ENCODE assay signal across 18 cellular contexts in the genomic region with DNA sequence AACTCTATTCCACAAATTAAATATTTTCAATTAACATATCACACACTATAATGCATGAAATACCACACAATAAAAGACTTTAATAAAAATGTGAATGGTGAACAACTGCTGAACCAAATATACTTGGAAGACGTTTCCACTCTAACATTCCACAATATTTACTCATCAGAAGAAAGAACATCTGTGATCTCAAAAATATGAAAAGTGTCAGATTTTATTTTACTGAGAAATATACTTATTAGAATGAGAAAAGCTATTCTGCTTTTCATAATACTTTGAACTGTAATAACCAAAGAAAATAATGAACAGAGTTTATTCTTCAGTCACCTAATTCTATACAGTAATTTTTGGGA.
DNase-seq lines count a peak whose midpoint lies in the region; ATAC-seq, FAIRE-seq and TF ChIP-seq lines count a peak whose summit lies in the region.
"Had no signal": no experiment of that assay in that cellular context is flagged by ENCODE, and none has a peak within 500 bp of the region (broad histone marks: within the 10 kb centered on the region; RNA-seq: fewer than 3 reads in every experiment).

No MANE protein-coding gene starts in this region.

- no peak for TF ChIP-seq EP300 in HepG2 (IDR thresholded peaks at IDR 0.05; ENCODE audit: low read depth in 2 of 2, low read length in 2 of 2)
- TF ChIP-seq EP300 in HepG2 (CRISPR knock-in tag; IDR thresholded peaks at IDR 0.05; ENCODE audit: borderline replicate concordance) = no peak

- H3K27ac Mint-ChIP-seq in activated T-helper 17 cell treated with anti-CD3 and anti-CD28 coated beads, Interleukin-2, amount 50 U/mL, for 72 hours = no peak overlapping the region
- H3K27ac Mint-ChIP-seq: activated CD4-positive, alpha-beta T cell treated with anti-CD3 and anti-CD28 coated beads, Interleukin-2, amount 10 ng/mL, durations not matched to agents 7 days and 5 days; activated T-cell treated with anti-CD3 and anti-CD28 coated beads, Interleukin-2, amount 50 U/mL, for 72 hours had no signal

- no peak for TF ChIP-seq CTCF in osteoblast (IDR thresholded peaks at IDR 0.05; ENCODE audit: extremely low read depth, low read depth, low read length)
- TF ChIP-seq CTCF in HepG2 (CRISPR knock-in tag; IDR thresholded peaks at IDR 0.05) = no peak

- CTCF ChIA-PET in HepG2 (lab: Yijun Ruan, JAX; ENCODE audit: low intra/inter-chr PET ratio, low total read pairs) = no interaction called here

- no TSS peak for BruUV-seq in HepG2 (replicated peaks; lab: Mats Ljungman, UMichigan)

- peaks cover 19% of the 10 kb centered on the region for H3F3A ChIP-seq in GM23248 (ENCODE audit: insufficient read depth)

- H3K4me2 ChIP-seq in GM23248 (ENCODE audit: unreplicated experiment) = peak overlapping the region; percentile 79
- H3K4me2 ChIP-seq in osteoblast (ENCODE audit: insufficient read depth, low read length) = peak overlapping the region; percentile 76
- H3K4me2 ChIP-seq in HepG2 (ENCODE audit: low read depth, low read length) = no peak overlapping the region

- H4K20me1 ChIP-seq in GM23248 (ENCODE audit: insufficient read depth) (no peaks in the 10 kb centered on the region), osteoblast (ENCODE audit: insufficient read depth, low read length) (no peaks in the 10 kb centered on the region), HepG2 (ENCODE audit: insufficient read depth, low read length) (no peaks in the 10 kb centered on the region)

- POLR2A ChIA-PET in HepG2 (lab: Yijun Ruan, JAX) = no interaction called here

- no peaks in the 10 kb centered on the region for H3K27me3 ChIP-seq in GM23248 (replicated peaks; ENCODE audit: insufficient read depth)
- no peaks in the 10 kb centered on the region for H3K27me3 ChIP-seq in osteoblast (ENCODE audit: insufficient read depth, low read length)
- H3K27me3 ChIP-seq in HepG2 (ENCODE audit: control insufficient read depth in 1 of 2, insufficient read depth in 2 of 2, low read length in 2 of 2) = no peaks in the 10 kb centered on the region
- H3K27me3 ChIP-seq: tibial artery had no signal

- H3K4me1 Mint-ChIP-seq in activated T-helper 17 cell treated with anti-CD3 and anti-CD28 coated beads, Interleukin-2, amount 50 U/mL, for 72 hours = peaks cover 4% of the 10 kb centered on the region

- no peaks in the 10 kb centered on the region for H3K9me3 Mint-ChIP-seq in activated T-helper 17 cell treated with anti-CD3 and anti-CD28 coated beads, Interleukin-2, amount 50 U/mL, for 72 hours
- H3K9me3 Mint-ChIP-seq: activated CD4-positive, alpha-beta T cell treated with anti-CD3 and anti-CD28 coated beads, Interleukin-2, amount 10 ng/mL, durations not matched to agents 7 days and 5 days had no signal

- H3K4me3 Mint-ChIP-seq in activated T-helper 17 cell treated with anti-CD3 and anti-CD28 coated beads, Interleukin-2, amount 50 U/mL, for 72 hours = peak overlapping the region; percentile 0
- H3K4me3 Mint-ChIP-seq: activated CD4-positive, alpha-beta T cell treated with anti-CD3 and anti-CD28 coated beads, Interleukin-2, amount 10 ng/mL, durations not matched to agents 7 days and 5 days had no signal

- DNase-seq in GM23248 (peak; percentile 40), fibroblast of peridontal ligament (ENCODE audit: extremely low read depth) (peak; percentile 54), osteoblast (ENCODE audit: insufficient read length, low spot score, missing footprints) (no peak), HepG2 (ENCODE audit: low spot score) (no peak), GM19238 (ENCODE audit: insufficient read length, low spot score) (no peak)
- DNase-seq: activated CD4-positive, alpha-beta T cell treated with anti-CD3 and anti-CD28 coated beads, Interleukin-2, amount 10 ng/mL, durations not matched to agents 7 days and 5 days; activated T-cell treated with anti-CD3 and anti-CD28 coated beads, Interleukin-2, amount 50 U/mL, for 72 hours; anterior cingulate cortex; DMS79 treated with DMSO at 0.1 percent for 48 hours; glutamatergic neuron; NCI-H2107; stimulated activated CD8-positive, alpha-beta memory T cell treated with anti-CD3 and anti-CD28 coated beads, Interleukin-4, amount 100 ng/mL, for 48 hours; T-helper 9 cell; tibial artery had no signal

- H3K4me3 ChIP-seq in GM23248 (peak overlapping the region; percentile 53), osteoblast (ENCODE audit: insufficient read depth, low read length) (no peak overlapping the region), HepG2 (replicated peaks in 1 of 3; ENCODE audit: insufficient read depth in 1 of 3, low read depth in 2 of 3, low read length in 3 of 3) (no peak overlapping the region)
- H3K4me3 ChIP-seq: tibial artery had no signal

- ATAC-seq in activated T-helper 17 cell treated with anti-CD3 and anti-CD28 coated beads, Interleukin-2, amount 50 U/mL, for 72 hours (replicated peaks) = no peak
- ATAC-seq in HG03280 (IDR thresholded peaks at IDR 0.05; ENCODE audit: unreplicated experiment) (no peak), GM19463 (IDR thresholded peaks at IDR 0.05; ENCODE audit: unreplicated experiment) (no peak), HepG2 (no peak)
- ATAC-seq: activated T-cell treated with anti-CD3 and anti-CD28 coated beads, Interleukin-2, amount 50 U/mL, for 72 hours had no signal

- H2AFZ ChIP-seq in GM23248 (no peak overlapping the region), osteoblast (ENCODE audit: low read length) (no peak overlapping the region), HepG2 (ENCODE audit: low read length) (no peak overlapping the region)

- no peak for TF ChIP-seq RAD21 in HepG2 (CRISPR knock-in tag; IDR thresholded peaks at IDR 0.05)

- intact Hi-C loops in HepG2 (cut with micrococcal nuclease; ENCODE audit: unreplicated experiment) = no loop called here

- 0 to 2% methylated on average over 1 of the region's 1 CpG for WGBS in GM23248 (ENCODE audit: low coverage in 1 of 2, low lambda C conversion rate in 2 of 2, missing lambda C conversion rate in 2 of 2), 2 experiments
- 60% methylated on average over 1 of the region's 1 CpG for WGBS in HepG2 (ENCODE audit: low lambda C conversion rate)

- in situ Hi-C loops in GM23248 (cut with MboI) = no loop called here
- in situ Hi-C loops in HepG2 (cut with HindIII; ENCODE audit: extremely low pct_ligation_motif_present, low pct_unique_long_range_greater_than_20kb) = no loop called here

- no peak for FAIRE-seq in HepG2 (lab: Jason Lieb, UNC)

- H3K4me1 ChIP-seq in GM23248 (ENCODE audit: insufficient read depth) (peaks cover 20% of the 10 kb centered on the region), osteoblast (ENCODE audit: insufficient read depth, low read length) (peaks cover 20% of the 10 kb centered on the region), HepG2 (ENCODE audit: insufficient read depth, low read length) (no peaks in the 10 kb centered on the region)

- TF ChIP-seq POLR2A in HepG2 (IDR thresholded peaks at IDR 0.05; ENCODE audit: insufficient read depth in 1 of 2, low read depth in 2 of 2, low read length in 2 of 2) = no peak

- H3K27ac ChIP-seq in GM23248 = peak overlapping the region; percentile 80
- peak overlapping the region; percentile 86 for H3K27ac ChIP-seq in osteoblast (ENCODE audit: low read depth, low read length)
- no peak overlapping the region for H3K27ac ChIP-seq in HepG2 (ENCODE audit: extremely low read length, insufficient read depth, low read length)
- H3K27ac ChIP-seq: C4-2B, tibial artery had no signal

- H3K9me2 ChIP-seq in GM23248 (ENCODE audit: insufficient read depth) = no peaks in the 10 kb centered on the region

- H3K79me2 ChIP-seq in GM23248 (ENCODE audit: insufficient read depth) (no peaks in the 10 kb centered on the region), osteoblast (ENCODE audit: insufficient read depth, low read length) (no peaks in the 10 kb centered on the region), HepG2 (ENCODE audit: insufficient read depth, low read length) (no peaks in the 10 kb centered on the region)

- H3K9me3 ChIP-seq in GM23248 (ENCODE audit: low read depth) = peaks cover 3% of the 10 kb centered on the region
- no peaks in the 10 kb centered on the region for H3K9me3 ChIP-seq in osteoblast (ENCODE audit: low read depth, low read length)
- H3K9me3 ChIP-seq in HepG2 (ENCODE audit: low read length) = peaks cover 7% of the 10 kb centered on the region; the same call in 1 of the 2 replicates

- H3K36me3 ChIP-seq in GM23248 (ENCODE audit: low read depth) (no peaks in the 10 kb centered on the region), osteoblast (ENCODE audit: insufficient read depth, low read length) (no peaks in the 10 kb centered on the region), HepG2 (replicated peaks in 1 of 2; ENCODE audit: control insufficient read depth in 1 of 2, insufficient read depth in 2 of 2, low read length in 2 of 2) (no peaks in the 10 kb centered on the region)
- H3K36me3 ChIP-seq: tibial artery had no signal

- no peaks in the 10 kb centered on the region for H3K36me3 Mint-ChIP-seq in activated T-helper 17 cell treated with anti-CD3 and anti-CD28 coated beads, Interleukin-2, amount 50 U/mL, for 72 hours (ENCODE audit: low read depth)

- H3K27me3 Mint-ChIP-seq in activated T-helper 17 cell treated with anti-CD3 and anti-CD28 coated beads, Interleukin-2, amount 50 U/mL, for 72 hours = no peaks in the 10 kb centered on the region

- peak overlapping the region; percentile 31 for H3K9ac ChIP-seq in GM23248
- no peak overlapping the region for H3K9ac ChIP-seq in HepG2 (ENCODE audit: insufficient read depth, low read depth, low read length)

TF ChIP-seq in HepG2, 621 proteins besides CTCF, POLR2A, EP300 and RAD21 (continues in another document):
- TF ChIP-seq GATAD2A (CRISPR knock-in tag; IDR thresholded peaks at IDR 0.05) = no peak
- no peak for TF ChIP-seq ZBTB21 (CRISPR knock-in tag; IDR thresholded peaks at IDR 0.05)
- TF ChIP-seq ZBTB42 (CRISPR knock-in tag; IDR thresholded peaks at IDR 0.05) = no peak
- no peak for TF ChIP-seq ARID3A (IDR thresholded peaks at IDR 0.05; ENCODE audit: low read depth, low read length)
- no peak for TF ChIP-seq RCOR2 (CRISPR knock-in tag; IDR thresholded peaks at IDR 0.05)
- no peak for TF ChIP-seq HOXA7 (CRISPR knock-in tag; IDR thresholded peaks at IDR 0.05)

Comparison
In these comparisons a context has a peak if more than half of its experiments do, and no peak if none do; other contexts are left out.
1. DNase-seq: peak in GM23248 (single experiment) and fibroblast of peridontal ligament (single experiment); none in osteoblast (single experiment), HepG2 (single experiment) and GM19238 (single experiment).